9 cellular contexts compared by ENCODE assay signal in genomic region chr1:154186177-154186576, GRCh38. TPM values are rescaled to one million over a fixed set of nuclear protein-coding genes. Genes with fewer than 3 reads are reported as not detected.
DNase-seq lines count a peak whose midpoint lies in the region; ATAC-seq and TF ChIP-seq lines count a peak whose summit lies in the region.
"Had no signal": no experiment of that assay in that cellular context is flagged by ENCODE, and none has a peak within 500 bp of the region (broad histone marks: within the 10 kb centered on the region; RNA-seq: fewer than 3 reads in every experiment).

No MANE protein-coding gene starts in this region.

- H3K9me3 Mint-ChIP-seq in Caco-2 (ENCODE audit: unreplicated experiment): no peaks in the 10 kb centered on the region

- peak overlapping the region; percentile 56 for H3K4me3 Mint-ChIP-seq in Caco-2 (ENCODE audit: unreplicated experiment)

- TF ChIP-seq CTCF in Caco-2 (IDR thresholded peaks at IDR 0.05; ENCODE audit: insufficient read depth in 1 of 2, low read depth in 1 of 2, low read length in 1 of 2, severe bottlenecking in 1 of 2, unreplicated experiment in 1 of 2): peak; percentile 71 to 81
- TF ChIP-seq CTCF in Panc1 (IDR thresholded peaks at IDR 0.05): peak; percentile 81

- peak overlapping the region; percentile 81 for H3K27ac Mint-ChIP-seq in Caco-2 (ENCODE audit: unreplicated experiment)

- H3K36me3 ChIP-seq in Caco-2 (ENCODE audit: control insufficient read depth, insufficient read depth, low read length): 0 out of 2 replicates have a peak, but pooled peaks cover 2% of the 10 kb centered on the region
- peaks cover 7% of the 10 kb centered on the region; the same call in 1 of the 2 replicates for H3K36me3 ChIP-seq in Panc1 (ENCODE audit: control insufficient read depth, insufficient read depth, low read length)
- H3K36me3 ChIP-seq: thoracic aorta had no signal

- DNase-seq in Caco-2 (peak; percentile 73 to 78), Panc1 (ENCODE audit: low read depth, low spot score) (no peak), activated T-helper 1 cell treated with Interleukin-2 at 50 U/mL for 16 hours (ENCODE audit: low read depth) (peak; percentile 36), left ventricle myocardium superior (peak; percentile 49), occipital lobe (lab: John Stamatoyannopoulos, UW) (no peak)
- DNase-seq in Jurkat, Clone E6-1 (ENCODE audit: low read depth, low spot score): peak; percentile 75
- peak; percentile 72 to 76 for DNase-seq in stimulated activated CD4-positive, alpha-beta T cell treated with anti-CD3 and anti-CD28 coated beads, Interleukin-2, amount 100 ng/mL, for 24 hours

- H3K36me3 Mint-ChIP-seq in Caco-2 (ENCODE audit: insufficient read depth, unreplicated experiment): peaks cover 31% of the 10 kb centered on the region

- no peak overlapping the region for H3K27ac ChIP-seq in Panc1 (ENCODE audit: low read length)
- H3K27ac ChIP-seq: thoracic aorta had no signal

- intact Hi-C loops in Caco-2 (cut with micrococcal nuclease; ENCODE audit: unreplicated experiment): loop anchor here (1.0 kb wide), 5 partner anchors 13 to 149 kb away; partner anchors contain the start of genes HAX1 and UBAP2L
- intact Hi-C loops in Panc1 (cut with micrococcal nuclease; ENCODE audit: unreplicated experiment): no loop called here
- intact Hi-C loops in left ventricle myocardium superior (cut with micrococcal nuclease): loop anchor here (10.0 kb wide), 1 partner anchor 191 kb away; the partner anchor contains the start of gene RPS27

- H3K4me1 Mint-ChIP-seq in Caco-2 (ENCODE audit: low read depth, unreplicated experiment): peaks cover 33% of the 10 kb centered on the region

- in situ Hi-C loops in Panc1 (cut with HindIII; ENCODE audit: low pct_unique_long_range_greater_than_20kb, low sequenced_read_pairs): no loop called here

- no peaks in the 10 kb centered on the region for H3K27me3 Mint-ChIP-seq in Caco-2 (ENCODE audit: insufficient read depth, unreplicated experiment)

- CTCF ChIA-PET in Caco-2 (lab: Charles Lee): interaction anchor here (0.6 to 1.3 kb wide), 5 partner anchors 13 to 220 kb away, joined by 3 to 5 read pairs (median 3); partner anchors contain the start of gene RPS27
- CTCF ChIA-PET in Panc1 (lab: Charles Lee): no interaction called here

- H3K27me3 ChIP-seq in Caco-2 (replicated peaks; ENCODE audit: control insufficient read depth, insufficient read depth, low read length) (no peaks in the 10 kb centered on the region; the same call in 1 of the 2 replicates), Panc1 (ENCODE audit: control insufficient read depth, insufficient read depth, low read length) (no peaks in the 10 kb centered on the region)

- H3K4me3 ChIP-seq in Caco-2 (ENCODE audit: low read depth, low read length) (no peak overlapping the region), Panc1 (ENCODE audit: low read depth in 2 of 2, low read length in 2 of 2) (no peak overlapping the region)
- H3K4me3 ChIP-seq in Jurkat, Clone E6-1 (ENCODE audit: low read length): no peak overlapping the region
- H3K4me3 ChIP-seq: thoracic aorta had no signal

- POLR2A ChIA-PET in Caco-2 (lab: Charles Lee): interaction anchor here (1.0 kb wide), 1 partner anchor 33 kb away, joined by 4 read pairs; no protein-coding TSS in a partner anchor
- POLR2A ChIA-PET in Panc1 (lab: Charles Lee): no interaction called here

- no peak for ATAC-seq in Panc1
- no peak for ATAC-seq in left ventricle myocardium superior
- no peak for ATAC-seq in HG02870 (IDR thresholded peaks at IDR 0.05; ENCODE audit: unreplicated experiment)

- H3K4me1 ChIP-seq in Caco-2 (peaks cover 34% of the 10 kb centered on the region), Panc1 (ENCODE audit: control insufficient read depth, insufficient read depth, low read length) (peaks cover 7% of the 10 kb centered on the region)

- H3K9me3 ChIP-seq in Caco-2: no peaks in the 10 kb centered on the region
- H3K9me3 ChIP-seq in Panc1 (ENCODE audit: control insufficient read depth, insufficient read depth, low read depth, low read length): no peaks in the 10 kb centered on the region
- H3K9me3 ChIP-seq: thoracic aorta had no signal

- BruUV-seq in Caco-2 (replicated peaks; lab: Mats Ljungman, UMichigan) (no TSS peak), Panc1 (replicated peaks; lab: Mats Ljungman, UMichigan) (no TSS peak)

RNA-seq across cellular contexts. Expression of gene TPM3, which starts 5.7 kb away (rescaled TPM):
- total RNA-seq in Caco-2 (2022): 681 and 698 TPM in 2 replicates
- 474 TPM for polyA plus RNA-seq in Jurkat, Clone E6-1 (2012; ENCODE audit: insufficient read depth, insufficient read length)
- total RNA-seq in Panc1 (2021; ENCODE audit: unreplicated experiment): 545 TPM
- polyA plus RNA-seq in Panc1 (2012; ENCODE audit: insufficient read length): 765 TPM
- 77.1 TPM for total RNA-seq in left ventricle myocardium superior
- total RNA-seq in occipital lobe: 208 TPM

RNA-seq across cellular contexts. Expression of gene CFAP141, which starts 20.0 kb away (rescaled TPM):
- total RNA-seq in Caco-2 (2022): not detected in 2 replicates
- polyA plus RNA-seq in Jurkat, Clone E6-1 (2012; ENCODE audit: insufficient read depth, insufficient read length): not detected
- not detected for total RNA-seq in Panc1 (2021; ENCODE audit: unreplicated experiment)
- polyA plus RNA-seq in Panc1 (2012; ENCODE audit: insufficient read length): not detected
- total RNA-seq in left ventricle myocardium superior: not detected
- not detected for total RNA-seq in occipital lobe
- total RNA-seq: thoracic aorta had no signal

RNA-seq across cellular contexts. Expression of gene NUP210L, which starts 31.3 kb away (rescaled TPM):
- total RNA-seq in Caco-2 (2022) (0.07 and 0.19 TPM in 2 replicates), Panc1 (2021; ENCODE audit: unreplicated experiment) (0.05 TPM), left ventricle myocardium superior (0.27 TPM), occipital lobe (under 0.01 TPM)
- not detected for polyA plus RNA-seq in Jurkat, Clone E6-1 (2012; ENCODE audit: insufficient read depth, insufficient read length)
- not detected for polyA plus RNA-seq in Panc1 (2012; ENCODE audit: insufficient read length)

RNA-seq across cellular contexts. Expression of gene UBAP2L, which starts 34.6 kb away (rescaled TPM):
- total RNA-seq in Caco-2 (2022) (195 and 198 TPM in 2 replicates), Panc1 (2021; ENCODE audit: unreplicated experiment) (227 TPM), left ventricle myocardium superior (95.6 TPM), occipital lobe (43.5 TPM)
- 187 TPM for polyA plus RNA-seq in Jurkat, Clone E6-1 (2012; ENCODE audit: insufficient read depth, insufficient read length)
- 149 TPM for polyA plus RNA-seq in Panc1 (2012; ENCODE audit: insufficient read length)

Comparison
In these comparisons a context has a peak if more than half of its experiments do, and no peak if none do; other contexts are left out.
1. DNase-seq: peak in Caco-2 (2 of 2), Jurkat, Clone E6-1 (single experiment), activated T-helper 1 cell treated with Interleukin-2 at 50 U/mL for 16 hours (single experiment), left ventricle myocardium superior (single experiment) and stimulated activated CD4-positive, alpha-beta T cell treated with anti-CD3 and anti-CD28 coated beads, Interleukin-2, amount 100 ng/mL, for 24 hours (2 of 2); none in Panc1 (single experiment) and occipital lobe (single experiment).